In genomic region chr11:78313898-78314297, GRCh38 we compare ENCODE assay signal across 16 cellular contexts.
A peak's percentile ranks its signal among the peaks of the same experiment; 100 is the strongest.
DNase-seq lines count a peak whose midpoint lies in the region; ATAC-seq, FAIRE-seq and TF ChIP-seq lines count a peak whose summit lies in the region.
"Had no signal": no experiment of that assay in that cellular context is flagged by ENCODE, and none has a peak within 500 bp of the region (broad histone marks: within the 10 kb centered on the region; RNA-seq: fewer than 3 reads in every experiment).

No MANE protein-coding gene starts in this region.

- H3K79me2 ChIP-seq in ACC112 (ENCODE audit: control insufficient read depth, insufficient read depth, low read length, unreplicated experiment) = peaks cover 4% of the 10 kb centered on the region

- H3K4me3 ChIP-seq in ACC112 (ENCODE audit: low read depth, low read length) (no peak overlapping the region), bronchial epithelial cell (ENCODE audit: low read depth, low read length) (no peak overlapping the region), mucosa of descending colon (no peak overlapping the region)
- H3K4me3 ChIP-seq: sigmoid colon had no signal

- no peaks in the 10 kb centered on the region for H3K9me3 Mint-ChIP-seq in stimulated activated memory B cell treated with anti-CD40 and anti-IgM and Interleukin-4, amounts not matched to agents 10 μg/mL and 1 μg/mL and 100 μg/mL, for 72 hours

- no peaks in the 10 kb centered on the region for H3K36me3 ChIP-seq in ACC112 (ENCODE audit: insufficient read depth, low read length)
- no peaks in the 10 kb centered on the region for H3K36me3 ChIP-seq in bronchial epithelial cell (ENCODE audit: control insufficient read depth, insufficient read depth, low read length)
- no peaks in the 10 kb centered on the region for H3K36me3 ChIP-seq in mucosa of descending colon (ENCODE audit: low read depth)
- H3K36me3 ChIP-seq: sigmoid colon had no signal

- no peak for TF ChIP-seq CTCF in bronchial epithelial cell (IDR thresholded peaks at IDR 0.05; ENCODE audit: insufficient read depth, low read length, severe bottlenecking)
- no peak for TF ChIP-seq CTCF in mucosa of descending colon (IDR thresholded peaks at IDR 0.05)

- no peaks in the 10 kb centered on the region for H3K27me3 Mint-ChIP-seq in stimulated activated memory B cell treated with anti-CD40 and anti-IgM and Interleukin-4, amounts not matched to agents 10 μg/mL and 1 μg/mL and 100 μg/mL, for 72 hours

- H3K27me3 ChIP-seq in ACC112 (ENCODE audit: insufficient read depth, low read length) = no peaks in the 10 kb centered on the region
- H3K27me3 ChIP-seq in bronchial epithelial cell (ENCODE audit: control insufficient read depth, insufficient read depth, low read length) = peaks cover 3% of the 10 kb centered on the region
- H3K27me3 ChIP-seq: sigmoid colon had no signal

- intact Hi-C loops in mucosa of descending colon (cut with DNase I, micrococcal nuclease) = no loop called here

- peak overlapping the region; percentile 54; the same call in 1 of the 2 replicates for H3K27ac ChIP-seq in ACC112 (ENCODE audit: low read depth, low read length)
- H3K27ac ChIP-seq: sigmoid colon had no signal

- H3K4me1 ChIP-seq in ACC112 (ENCODE audit: control insufficient read depth, insufficient read depth, low read length, unreplicated experiment) = peaks cover 34% of the 10 kb centered on the region
- peaks cover 22% of the 10 kb centered on the region for H3K4me1 ChIP-seq in mucosa of descending colon (ENCODE audit: low read depth)

- H3K4me3 Mint-ChIP-seq in stimulated activated memory B cell treated with anti-CD40 and anti-IgM and Interleukin-4, amounts not matched to agents 10 μg/mL and 1 μg/mL and 100 μg/mL, for 72 hours = no peak overlapping the region

- H3K4me1 Mint-ChIP-seq in stimulated activated memory B cell treated with anti-CD40 and anti-IgM and Interleukin-4, amounts not matched to agents 10 μg/mL and 1 μg/mL and 100 μg/mL, for 72 hours = peaks cover 76% of the 10 kb centered on the region

- peaks cover 17% of the 10 kb centered on the region for H3K36me3 Mint-ChIP-seq in stimulated activated memory B cell treated with anti-CD40 and anti-IgM and Interleukin-4, amounts not matched to agents 10 μg/mL and 1 μg/mL and 100 μg/mL, for 72 hours

- no peak overlapping the region for H2AFZ ChIP-seq in ACC112 (ENCODE audit: low read length, unreplicated experiment)

- peak; percentile 30 for DNase-seq in LHCN-M2 (ENCODE audit: low read depth)
- peak; percentile 26 for DNase-seq in bronchial epithelial cell (ENCODE audit: low read depth)
- peak in 1 of 3 donors; percentile 23 for DNase-seq in mucosa of descending colon
- DNase-seq in NCI-H2029 (lab: John Stamatoyannopoulos, UW) = no peak
- DNase-seq in SHP77 (lab: John Stamatoyannopoulos, UW) = no peak
- DNase-seq: activated CD4-positive, alpha-beta T cell treated with anti-CD3 and anti-CD28 coated beads, Interleukin-2, amount 50 U/mL, for 1 hour; DMS153; Karpas-422; NCI-H2107; NCI-H82; sigmoid colon; stimulated activated naive CD4-positive, alpha-beta T cell had no signal

- no peak for FAIRE-seq in bronchial epithelial cell (lab: Jason Lieb, UNC)
- FAIRE-seq: H1 had no signal

- no peak overlapping the region for H3K27ac Mint-ChIP-seq in stimulated activated memory B cell treated with anti-CD40 and anti-IgM and Interleukin-4, amounts not matched to agents 10 μg/mL and 1 μg/mL and 100 μg/mL, for 72 hours

- ATAC-seq in mucosa of descending colon = peak; percentile 80
- ATAC-seq in HG03095 (IDR thresholded peaks at IDR 0.05; ENCODE audit: unreplicated experiment) = no peak
- no peak for ATAC-seq in stimulated activated memory B cell treated with anti-CD40 and anti-IgM and Interleukin-4, amounts not matched to agents 10 μg/mL and 1 μg/mL and 100 μg/mL, for 72 hours

- H3K9me3 ChIP-seq in mucosa of descending colon = no peaks in the 10 kb centered on the region
- H3K9me3 ChIP-seq: sigmoid colon had no signal

Comparison
In these comparisons a context has a peak if more than half of its experiments do, and no peak if none do; other contexts are left out.
1. DNase-seq: peak in LHCN-M2 (single experiment) and bronchial epithelial cell (single experiment); none in NCI-H2029 (single experiment) and SHP77 (0 of 2).